18 cellular contexts compared by ENCODE assay signal in genomic region chr1:24450857-24451397, GRCh38. TPM values are rescaled to one million over a fixed set of nuclear protein-coding genes. Genes with fewer than 3 reads are reported as not detected.
DNase-seq lines count a peak whose midpoint lies in the region; ATAC-seq, FAIRE-seq and TF ChIP-seq lines count a peak whose summit lies in the region.
"Had no signal": no experiment of that assay in that cellular context is flagged by ENCODE, and none has a peak within 500 bp of the region (broad histone marks: within the 10 kb centered on the region; RNA-seq: fewer than 3 reads in every experiment).

No MANE protein-coding gene starts in this region.

- intact Hi-C loops in activated CD4-positive, alpha-beta T cell treated with anti-CD3 and anti-CD28 coated beads for 36 hours (cut with DNase I, micrococcal nuclease): no loop called here
- intact Hi-C loops in K562 (cut with micrococcal nuclease): no loop called here

- H3K4me3 ChIP-seq in K562: no peak overlapping the region
- H3K4me3 ChIP-seq: BLaER1, GM23338 had no signal

- 87% methylated on average over 5 of the region's 5 CpGs for WGBS in K562 (ENCODE audit: insufficient coverage, low coverage, missing lambda C conversion rate)

- no peak for TF ChIP-seq EP300 in K562 (IDR thresholded peaks at IDR 0.05; ENCODE audit: low read length)

- H2AFZ ChIP-seq in K562 (ENCODE audit: low read depth, low read length): no peak overlapping the region
- H2AFZ ChIP-seq: GM23338 had no signal

- no peaks in the 10 kb centered on the region for H3K9me1 ChIP-seq in K562 (ENCODE audit: control insufficient read depth, insufficient read depth, low read length)

- ATAC-seq in activated CD4-positive, alpha-beta T cell treated with anti-CD3 and anti-CD28 coated beads for 36 hours: no peak
- no peak for ATAC-seq in activated naive CD8-positive, alpha-beta T cell treated with anti-CD3 and anti-CD28 coated beads, Interleukin-2, amount 10 ng/mL, durations not matched to agents 7 days and 5 days (ENCODE audit: low read depth)
- no peak for ATAC-seq in K562
- ATAC-seq: GM23338 had no signal

- POLR2A ChIA-PET in activated CD4-positive, alpha-beta T cell treated with anti-CD3 and anti-CD28 coated beads for 36 hours (lab: Charles Lee): no interaction called here
- POLR2A ChIA-PET in activated naive CD8-positive, alpha-beta T cell treated with anti-CD3 and anti-CD28 coated beads, Interleukin-2, amount 10 ng/mL, durations not matched to agents 7 days and 5 days (lab: Charles Lee): no interaction called here
- POLR2A ChIA-PET in K562 (lab: Yijun Ruan, JAX): no interaction called here

- TF ChIP-seq CTCF in K562 (IDR thresholded peaks at IDR 0.05 in 2 of 3, conservative IDR thresholded peaks at IDR 0.05 in 1 of 3; ENCODE audit: insufficient read depth in 2 of 3, low read depth in 1 of 3, low read length in 3 of 3) (no peak), progenitor cell of endocrine pancreas (IDR thresholded peaks at IDR 0.05; ENCODE audit: unreplicated experiment) (no peak)

- no peaks in the 10 kb centered on the region for H3K79me2 ChIP-seq in K562 (ENCODE audit: control insufficient read depth, insufficient read depth, low read length)

- no peak for TF ChIP-seq RAD21 in K562 (CRISPR knock-in tag; conservative IDR thresholded peaks at IDR 0.05 in 1 of 2, IDR thresholded peaks at IDR 0.05 in 1 of 2)

- no TSS peak for BruUV-seq in K562 (replicated peaks; lab: Mats Ljungman, UMichigan)

- H3K27me3 Mint-ChIP-seq in activated CD4-positive, alpha-beta T cell treated with anti-CD3 and anti-CD28 coated beads for 36 hours: no peaks in the 10 kb centered on the region
- no peaks in the 10 kb centered on the region for H3K27me3 Mint-ChIP-seq in activated naive CD8-positive, alpha-beta T cell treated with anti-CD3 and anti-CD28 coated beads, Interleukin-2, amount 10 ng/mL, durations not matched to agents 7 days and 5 days
- H3K27me3 Mint-ChIP-seq in activated naive CD8-positive, alpha-beta T cell treated with anti-CD3 and anti-CD28 coated beads for 36 hours: no peaks in the 10 kb centered on the region
- H3K27me3 Mint-ChIP-seq in progenitor cell of endocrine pancreas: no peaks in the 10 kb centered on the region
- H3K27me3 Mint-ChIP-seq: CD8-positive, alpha-beta memory T cell had no signal

- peaks cover 46% of the 10 kb centered on the region for H3K36me3 ChIP-seq in K562 (ENCODE audit: control insufficient read depth, insufficient read depth, low read length)

- no peak overlapping the region for H3K9ac ChIP-seq in K562 (ENCODE audit: insufficient read depth in 1 of 2, low read depth in 2 of 2, low read length in 2 of 2)
- H3K9ac ChIP-seq: BLaER1 had no signal

- H3K4me3 Mint-ChIP-seq in activated CD4-positive, alpha-beta T cell treated with anti-CD3 and anti-CD28 coated beads for 36 hours: no peak overlapping the region
- H3K4me3 Mint-ChIP-seq in activated naive CD8-positive, alpha-beta T cell treated with anti-CD3 and anti-CD28 coated beads, Interleukin-2, amount 10 ng/mL, durations not matched to agents 7 days and 5 days: no peak overlapping the region
- no peak overlapping the region for H3K4me3 Mint-ChIP-seq in activated naive CD8-positive, alpha-beta T cell treated with anti-CD3 and anti-CD28 coated beads for 36 hours
- no peak overlapping the region for H3K4me3 Mint-ChIP-seq in progenitor cell of endocrine pancreas (ENCODE audit: low read depth)
- H3K4me3 Mint-ChIP-seq: CD8-positive, alpha-beta memory T cell; GM23338 had no signal

- no peaks in the 10 kb centered on the region for H4K20me1 ChIP-seq in K562 (replicated peaks; ENCODE audit: control insufficient read depth, insufficient read depth, low read length)
- H4K20me1 ChIP-seq: BLaER1 had no signal

- H3K9me3 ChIP-seq in K562 (replicated peaks; ENCODE audit: control insufficient read depth, insufficient read depth, low read depth, low read length): no peaks in the 10 kb centered on the region
- H3K9me3 ChIP-seq: BLaER1, Caco-2 had no signal

- no peaks in the 10 kb centered on the region for H3K9me3 Mint-ChIP-seq in activated CD4-positive, alpha-beta T cell treated with anti-CD3 and anti-CD28 coated beads for 36 hours (ENCODE audit: low read depth)
- no peaks in the 10 kb centered on the region for H3K9me3 Mint-ChIP-seq in activated naive CD8-positive, alpha-beta T cell treated with anti-CD3 and anti-CD28 coated beads, Interleukin-2, amount 10 ng/mL, durations not matched to agents 7 days and 5 days
- H3K9me3 Mint-ChIP-seq in activated naive CD8-positive, alpha-beta T cell treated with anti-CD3 and anti-CD28 coated beads for 36 hours: no peaks in the 10 kb centered on the region
- no peaks in the 10 kb centered on the region for H3K9me3 Mint-ChIP-seq in progenitor cell of endocrine pancreas (ENCODE audit: low read depth)
- H3K9me3 Mint-ChIP-seq: CD8-positive, alpha-beta memory T cell; GM23338 had no signal

- peaks cover 7% of the 10 kb centered on the region for H3K4me1 Mint-ChIP-seq in activated CD4-positive, alpha-beta T cell treated with anti-CD3 and anti-CD28 coated beads for 36 hours
- H3K4me1 Mint-ChIP-seq in activated naive CD8-positive, alpha-beta T cell treated with anti-CD3 and anti-CD28 coated beads, Interleukin-2, amount 10 ng/mL, durations not matched to agents 7 days and 5 days: peaks cover 1% of the 10 kb centered on the region
- no peaks in the 10 kb centered on the region for H3K4me1 Mint-ChIP-seq in activated naive CD8-positive, alpha-beta T cell treated with anti-CD3 and anti-CD28 coated beads for 36 hours
- H3K4me1 Mint-ChIP-seq in progenitor cell of endocrine pancreas (ENCODE audit: low read depth): no peaks in the 10 kb centered on the region
- H3K4me1 Mint-ChIP-seq: GM23338 had no signal

- H3K4me2 ChIP-seq in K562 (ENCODE audit: insufficient read depth, low read length): no peak overlapping the region
- H3K4me2 ChIP-seq: BLaER1, GM23338 had no signal

- H3K36me3 Mint-ChIP-seq in activated CD4-positive, alpha-beta T cell treated with anti-CD3 and anti-CD28 coated beads for 36 hours (ENCODE audit: low read depth): peaks cover 55% of the 10 kb centered on the region
- peaks cover 55% of the 10 kb centered on the region for H3K36me3 Mint-ChIP-seq in activated naive CD8-positive, alpha-beta T cell treated with anti-CD3 and anti-CD28 coated beads, Interleukin-2, amount 10 ng/mL, durations not matched to agents 7 days and 5 days
- H3K36me3 Mint-ChIP-seq in activated naive CD8-positive, alpha-beta T cell treated with anti-CD3 and anti-CD28 coated beads for 36 hours: peaks cover 13% of the 10 kb centered on the region
- H3K36me3 Mint-ChIP-seq in progenitor cell of endocrine pancreas (ENCODE audit: insufficient read depth): peaks cover 11% of the 10 kb centered on the region

- DNase-seq in activated CD4-positive, alpha-beta T cell treated with anti-CD3 and anti-CD28 coated beads for 36 hours: no peak
- DNase-seq in activated CD4-positive, alpha-beta T cell treated with anti-CD3 and anti-CD28 coated beads, Interleukin-2, amount 50 U/mL, for 48 hours: no peak
- DNase-seq in activated naive CD8-positive, alpha-beta T cell treated with anti-CD3 and anti-CD28 coated beads, Interleukin-2, amount 10 ng/mL, durations not matched to agents 7 days and 5 days: no peak
- DNase-seq in activated naive CD8-positive, alpha-beta T cell treated with anti-CD3 and anti-CD28 coated beads for 36 hours: no peak
- DNase-seq in K562 (ENCODE audit: extremely low read depth in 1 of 4, low spot score in 3 of 4) (no peak), progenitor cell of endocrine pancreas (ENCODE audit: low spot score, unreplicated experiment) (no peak), NCI-H748 treated with DMSO at 0.1 percent for 48 hours (lab: John Stamatoyannopoulos, UW) (no peak), cerebellar cortex (ENCODE audit: low spot score) (no peak)
- DNase-seq: 8988T; AML-193; Caco-2; CD8-positive, alpha-beta memory T cell; DND-41; GDM1; H7 had no signal

- H3K27ac ChIP-seq in K562 (ENCODE audit: extremely low read depth, low read depth, low read length): no peak overlapping the region
- H3K27ac ChIP-seq: BLaER1 had no signal

- peak overlapping the region; percentile 80 for H3K27ac Mint-ChIP-seq in activated CD4-positive, alpha-beta T cell treated with anti-CD3 and anti-CD28 coated beads for 36 hours
- peak overlapping the region; percentile 45 for H3K27ac Mint-ChIP-seq in activated naive CD8-positive, alpha-beta T cell treated with anti-CD3 and anti-CD28 coated beads, Interleukin-2, amount 10 ng/mL, durations not matched to agents 7 days and 5 days
- no peak overlapping the region for H3K27ac Mint-ChIP-seq in activated naive CD8-positive, alpha-beta T cell treated with anti-CD3 and anti-CD28 coated beads for 36 hours
- H3K27ac Mint-ChIP-seq in progenitor cell of endocrine pancreas: peak overlapping the region; percentile 51
- H3K27ac Mint-ChIP-seq: GM23338 had no signal

- FAIRE-seq in K562 (lab: Jason Lieb, UNC): no peak
- FAIRE-seq: GM12892 had no signal

- H3K4me1 ChIP-seq in K562 (replicated peaks in 1 of 2; ENCODE audit: control insufficient read depth in 2 of 2, insufficient read depth in 2 of 2, low read length in 2 of 2): no peaks in the 10 kb centered on the region; a peak in 1 of 5 replicates
- H3K4me1 ChIP-seq: BLaER1, Caco-2 had no signal

- no peak for TF ChIP-seq POLR2A in K562 (conservative IDR thresholded peaks at IDR 0.05)

- CTCF ChIA-PET in activated CD4-positive, alpha-beta T cell treated with anti-CD3 and anti-CD28 coated beads for 36 hours (lab: Charles Lee): no interaction called here
- CTCF ChIA-PET in K562 (lab: Yijun Ruan, JAX; ENCODE audit: low intra/inter-chr PET ratio): interaction anchor here (0.6 kb wide), 1 partner anchor 79 kb away, joined by 5 read pairs; no protein-coding TSS in a partner anchor

- no peaks in the 10 kb centered on the region for H3K27me3 ChIP-seq in K562 (ENCODE audit: control insufficient read depth in 2 of 2, insufficient read depth in 2 of 2, low read length in 2 of 2)
- H3K27me3 ChIP-seq: BLaER1 had no signal

- in situ Hi-C loops in K562 (cut with MboI): no loop called here

RNA-seq across cellular contexts. Expression of gene NIPAL3, which starts 35.3 kb away (rescaled TPM):
- total RNA-seq in activated CD4-positive, alpha-beta T cell treated with anti-CD3 and anti-CD28 coated beads for 36 hours: 10 to 100 TPM; 38.1 to 41.4 TPM
- total RNA-seq in activated naive CD8-positive, alpha-beta T cell treated with anti-CD3 and anti-CD28 coated beads, Interleukin-2, amount 10 ng/mL, durations not matched to agents 7 days and 5 days: 10 to 100 TPM; 54.1 to 55.1 TPM
- total RNA-seq in activated naive CD8-positive, alpha-beta T cell treated with anti-CD3 and anti-CD28 coated beads for 36 hours: 10 to 100 TPM; 34.7 to 37.2 TPM
- 55.9 and 56.4 TPM in 2 replicates for total RNA-seq in K562 (2011; cell fraction: chromatin; rRNA removed; ENCODE audit: low replicate concordance)
- 44.2 and 44.6 TPM in 2 replicates for total RNA-seq in K562 (2011; cell fraction: nucleolus; rRNA removed)
- total RNA-seq in K562 (2011; cell fraction: nucleoplasm; rRNA removed): 57.1 and 68.0 TPM in 2 replicates
- 15.4 and 24.7 TPM in 2 replicates for total RNA-seq in K562 (2014; rRNA removed)
- 16.3 and 16.6 TPM in 2 replicates for total RNA-seq in K562 (2014; rRNA removed; fragmentation: Illumina TruSeq; extraction: Trizol)
- 11.3 and 11.4 TPM in 2 replicates for total RNA-seq in K562 (2015; rRNA removed; fragmentation: Illumina TruSeq; extraction: Trizol)
- total RNA-seq in K562 (2021): 26.0 and 26.3 TPM in 2 replicates
- 16.0 and 18.2 TPM in 2 replicates for polyA plus RNA-seq in K562 (2011; rRNA removed)
- 18.5 and 19.9 TPM in 2 replicates for polyA plus RNA-seq in K562 (2011; cell fraction: cytosol; rRNA removed)
- polyA plus RNA-seq in K562 (2011; cell fraction: nucleus; rRNA removed): 14.4 and 16.1 TPM in 2 replicates
- 16.3 and 17.9 TPM in 2 replicates for polyA plus RNA-seq in K562 (2012)
- 20.0 and 21.3 TPM in 2 replicates for polyA plus RNA-seq in K562 (2014; fragmentation: Illumina TruSeq; extraction: Trizol)
- polyA plus RNA-seq in K562 (2014; fragmentation: Nextera tagmentation; extraction: Ambion mirVana): 10 to 100 TPM; 10.5 to 12.2 TPM
- polyA plus RNA-seq in K562 (2014; rRNA removed): 13.8 and 16.2 TPM in 2 replicates
- polyA minus RNA-seq in K562 (2011; rRNA and poly(A)+ RNA removed): 18.9 and 24.0 TPM in 2 replicates
- 10.6 and 15.2 TPM in 2 replicates for polyA minus RNA-seq in K562 (2011; cell fraction: cytosol; rRNA and poly(A)+ RNA removed)
- polyA minus RNA-seq in K562 (2011; cell fraction: nucleus; rRNA and poly(A)+ RNA removed): 13.1 and 19.4 TPM in 2 replicates
- 13.1 and 13.5 TPM in 2 replicates for total RNA-seq in progenitor cell of endocrine pancreas

RNA-seq across cellular contexts. Expression of gene STPG1, which starts 37.3 kb away (rescaled TPM):
- 10 to 100 TPM in 1 of 2 experiments, 1 to 10 TPM in 1; 7.8 to 11.9 TPM for total RNA-seq in activated CD4-positive, alpha-beta T cell treated with anti-CD3 and anti-CD28 coated beads for 36 hours
- 1 to 10 TPM; 8.6 to 9.0 TPM for total RNA-seq in activated naive CD8-positive, alpha-beta T cell treated with anti-CD3 and anti-CD28 coated beads, Interleukin-2, amount 10 ng/mL, durations not matched to agents 7 days and 5 days
- 1 to 10 TPM; 5.9 to 8.0 TPM for total RNA-seq in activated naive CD8-positive, alpha-beta T cell treated with anti-CD3 and anti-CD28 coated beads for 36 hours
- total RNA-seq in K562 (2011; cell fraction: chromatin; rRNA removed; ENCODE audit: low replicate concordance): 14.4 and 22.0 TPM in 2 replicates
- total RNA-seq in K562 (2011; cell fraction: nucleolus; rRNA removed): 8.7 and 9.3 TPM in 2 replicates
- 14.4 and 16.4 TPM in 2 replicates for total RNA-seq in K562 (2011; cell fraction: nucleoplasm; rRNA removed)
- 6.7 and 7.6 TPM in 2 replicates for total RNA-seq in K562 (2014; rRNA removed)
- total RNA-seq in K562 (2014; rRNA removed; fragmentation: Illumina TruSeq; extraction: Trizol): 8.2 and 8.3 TPM in 2 replicates
- 5.1 and 5.5 TPM in 2 replicates for total RNA-seq in K562 (2015; rRNA removed; fragmentation: Illumina TruSeq; extraction: Trizol)
- 7.2 and 7.6 TPM in 2 replicates for total RNA-seq in K562 (2021)
- 7.2 and 8.4 TPM in 2 replicates for polyA plus RNA-seq in K562 (2011; rRNA removed)
- polyA plus RNA-seq in K562 (2011; cell fraction: cytosol; rRNA removed): 4.4 and 5.4 TPM in 2 replicates
- polyA plus RNA-seq in K562 (2011; cell fraction: nucleus; rRNA removed): 5.9 and 7.6 TPM in 2 replicates
- polyA plus RNA-seq in K562 (2012): 6.0 and 8.3 TPM in 2 replicates
- 9.0 and 10.1 TPM in 2 replicates for polyA plus RNA-seq in K562 (2014; fragmentation: Illumina TruSeq; extraction: Trizol)
- 10 to 100 TPM; 10.4 to 11.9 TPM for polyA plus RNA-seq in K562 (2014; fragmentation: Nextera tagmentation; extraction: Ambion mirVana)
- 5.0 and 9.4 TPM in 2 replicates for polyA plus RNA-seq in K562 (2014; rRNA removed)
- polyA minus RNA-seq in K562 (2011; rRNA and poly(A)+ RNA removed): 7.0 and 7.8 TPM in 2 replicates
- polyA minus RNA-seq in K562 (2011; cell fraction: cytosol; rRNA and poly(A)+ RNA removed): 2.1 and 3.9 TPM in 2 replicates
- 5.4 and 7.0 TPM in 2 replicates for polyA minus RNA-seq in K562 (2011; cell fraction: nucleus; rRNA and poly(A)+ RNA removed)
- 16.7 and 19.2 TPM in 2 replicates for total RNA-seq in progenitor cell of endocrine pancreas

RNA-seq across cellular contexts. Expression of gene RCAN3, which starts 51.7 kb away (rescaled TPM):
- 10 to 100 TPM; 62.3 to 67.5 TPM for total RNA-seq in activated CD4-positive, alpha-beta T cell treated with anti-CD3 and anti-CD28 coated beads for 36 hours
- 10 to 100 TPM; 77.4 to 84.8 TPM for total RNA-seq in activated naive CD8-positive, alpha-beta T cell treated with anti-CD3 and anti-CD28 coated beads, Interleukin-2, amount 10 ng/mL, durations not matched to agents 7 days and 5 days
- 10 to 100 TPM; 67.2 to 67.7 TPM for total RNA-seq in activated naive CD8-positive, alpha-beta T cell treated with anti-CD3 and anti-CD28 coated beads for 36 hours
- 0.09 and 0.51 TPM in 2 replicates for total RNA-seq in K562 (2011; cell fraction: chromatin; rRNA removed; ENCODE audit: low replicate concordance)
- total RNA-seq in K562 (2011; cell fraction: nucleolus; rRNA removed): under 0.01 TPM in 1 of 2 replicates, not detected in the other
- total RNA-seq in K562 (2011; cell fraction: nucleoplasm; rRNA removed): 0.23 and 0.37 TPM in 2 replicates
- total RNA-seq in K562 (2014; rRNA removed) (0.24 and 1.4 TPM in 2 replicates), K562 (2014; rRNA removed; fragmentation: Illumina TruSeq; extraction: Trizol) (0.29 and 0.33 TPM in 2 replicates), K562 (2015; rRNA removed; fragmentation: Illumina TruSeq; extraction: Trizol) (0.26 and 0.43 TPM in 2 replicates), K562 (2021) (0.42 and 0.84 TPM in 2 replicates), progenitor cell of endocrine pancreas (31.0 and 32.5 TPM in 2 replicates)
- polyA plus RNA-seq in K562 (2011; rRNA removed) (0.07 and 0.45 TPM in 2 replicates), K562 (2014; fragmentation: Illumina TruSeq; extraction: Trizol) (0.43 and 0.55 TPM in 2 replicates), K562 (2014; fragmentation: Nextera tagmentation; extraction: Ambion mirVana) (under 1 TPM; 0.10 to 0.11 TPM), K562 (2014; rRNA removed) (0.23 and 1.4 TPM in 2 replicates)
- 0.09 and 0.16 TPM in 2 replicates for polyA plus RNA-seq in K562 (2011; cell fraction: cytosol; rRNA removed)
- 0.27 and 0.36 TPM in 2 replicates for polyA plus RNA-seq in K562 (2011; cell fraction: nucleus; rRNA removed)
- 0.58 and 0.69 TPM in 2 replicates for polyA plus RNA-seq in K562 (2012)
- polyA minus RNA-seq in K562 (2011; rRNA and poly(A)+ RNA removed): 0.18 and 0.35 TPM in 2 replicates
- polyA minus RNA-seq in K562 (2011; cell fraction: cytosol; rRNA and poly(A)+ RNA removed): 1.4 TPM in 1 of 2 replicates, not detected in the other
- polyA minus RNA-seq in K562 (2011; cell fraction: nucleus; rRNA and poly(A)+ RNA removed): not detected in 2 replicates

Comparison
In these comparisons a context has a peak if more than half of its experiments do, and no peak if none do; other contexts are left out.
1. RNA of gene RCAN3, which starts 51.7 kb away (total RNA-seq): 77.4 to 84.8 TPM in activated naive CD8-positive, alpha-beta T cell treated with anti-CD3 and anti-CD28 coated beads, Interleukin-2, amount 10 ng/mL, durations not matched to agents 7 days and 5 days, 67.2 to 67.7 TPM in activated naive CD8-positive, alpha-beta T cell treated with anti-CD3 and anti-CD28 coated beads for 36 hours, 62.3 to 67.5 TPM in activated CD4-positive, alpha-beta T cell treated with anti-CD3 and anti-CD28 coated beads for 36 hours and 31.0 to 32.5 TPM in progenitor cell of endocrine pancreas; under 0.01 to 1.4 TPM in K562; every median in the first group is over 10 times any median in the second.